In genomic region chr6:143441680-143442359, GRCh38 we compare ENCODE assay signal across 19 cellular contexts. TPM values are rescaled to one million over a fixed set of nuclear protein-coding genes. Genes with fewer than 3 reads are reported as not detected.
DNase-seq lines count a peak whose midpoint lies in the region; ATAC-seq and TF ChIP-seq lines count a peak whose summit lies in the region.
"Had no signal": no experiment of that assay in that cellular context is flagged by ENCODE, and none has a peak within 500 bp of the region (broad histone marks: within the 10 kb centered on the region; RNA-seq: fewer than 3 reads in every experiment).

No MANE protein-coding gene starts in this region.

- TF ChIP-seq CTCF in cardiac fibroblast (IDR thresholded peaks at IDR 0.05; ENCODE audit: low read depth, low read length) (no peak), GM20000 (IDR thresholded peaks at IDR 0.05; ENCODE audit: extremely low read depth, missing control alignments) (no peak)

- POLR2A ChIA-PET in activated CD4-positive, alpha-beta memory T cell treated with anti-CD3 and anti-CD28 coated beads for 36 hours (lab: Charles Lee): interaction anchor here (1.5 kb wide), 1 partner anchor 9 kb away, joined by 8 read pairs; the partner anchor contains the start of genes ADAT2 and PEX3

- H3K36me3 Mint-ChIP-seq in activated CD4-positive, alpha-beta memory T cell treated with anti-CD3 and anti-CD28 coated beads for 36 hours: peaks cover 39% of the 10 kb centered on the region

- H3K9me3 Mint-ChIP-seq in activated CD4-positive, alpha-beta memory T cell treated with anti-CD3 and anti-CD28 coated beads for 36 hours: no peaks in the 10 kb centered on the region

- DNase-seq in stimulated activated CD4-positive, alpha-beta T cell treated with anti-CD3 and anti-CD28 coated beads, Interleukin-4, amount 100 ng/mL, for 24 hours: peak; percentile 10
- no peak for DNase-seq in stimulated activated CD4-positive, alpha-beta T cell treated with anti-CD3 and anti-CD28 coated beads, Interleukin-1b, Interleukin-23, amount 100 ng/mL, for 48 hours
- no peak for DNase-seq in activated CD4-positive, alpha-beta memory T cell treated with anti-CD3 and anti-CD28 coated beads for 36 hours
- DNase-seq in cardiac fibroblast (ENCODE audit: low read depth in 2 of 2) (peak; percentile 33 to 79), stromal cell of bone marrow (ENCODE audit: low read depth) (peak; percentile 67), ACHN (no peak), GM20000 (ENCODE audit: low spot score) (no peak)
- DNase-seq: BE2C, cerebellar nuclear complex, DMS53, heart left ventricle, KBM-7, NCI-H187 treated with DMSO at 0.1 percent for 48 hours, NCI-H510A, PC-9, posterior cingulate gyrus, WERI-Rb-1 had no signal

- no peak overlapping the region for H3K4me3 Mint-ChIP-seq in activated CD4-positive, alpha-beta memory T cell treated with anti-CD3 and anti-CD28 coated beads for 36 hours

- peaks cover 43% of the 10 kb centered on the region for H3K4me1 Mint-ChIP-seq in activated CD4-positive, alpha-beta memory T cell treated with anti-CD3 and anti-CD28 coated beads for 36 hours (ENCODE audit: low read depth)

- intact Hi-C loops in activated CD4-positive, alpha-beta memory T cell treated with anti-CD3 and anti-CD28 coated beads for 36 hours (cut with micrococcal nuclease): loop anchor here (1.0 to 10.0 kb wide), 3 partner anchors 8 to 307 kb away; partner anchors contain the start of genes ADAT2, FUCA2 and PEX3

- no peaks in the 10 kb centered on the region for H3K27me3 Mint-ChIP-seq in activated CD4-positive, alpha-beta memory T cell treated with anti-CD3 and anti-CD28 coated beads for 36 hours

- in situ Hi-C loops in ACHN (cut with HindIII; ENCODE audit: low pct_ligation_motif_present, low pct_unique_long_range_greater_than_20kb, low sequenced_read_pairs): no loop called here

- H3K27ac Mint-ChIP-seq in activated CD4-positive, alpha-beta memory T cell treated with anti-CD3 and anti-CD28 coated beads for 36 hours: peak overlapping the region; percentile 54

- no peak for ATAC-seq in GM21367 (IDR thresholded peaks at IDR 0.05; ENCODE audit: unreplicated experiment)
- ATAC-seq: heart left ventricle had no signal

- no peak overlapping the region for H3K4me3 ChIP-seq in cardiac fibroblast (replicated peaks in 1 of 2; ENCODE audit: low read depth in 2 of 2, low read length in 2 of 2)
- H3K4me3 ChIP-seq: HAP-1, heart left ventricle, PC-9 had no signal

- CTCF ChIA-PET in activated CD4-positive, alpha-beta memory T cell treated with anti-CD3 and anti-CD28 coated beads for 36 hours (lab: Charles Lee): interaction anchor here (0.6 to 1.2 kb wide), 4 partner anchors 9 to 749 kb away, joined by 3 to 6 read pairs (median 3); partner anchors contain the start of genes ADAT2, FUCA2 and PEX3

RNA-seq across cellular contexts. Expression of gene ADAT2, which starts 8.7 kb away (rescaled TPM):
- 10 to 100 TPM; 26.0 to 27.0 TPM for total RNA-seq in activated CD4-positive, alpha-beta memory T cell treated with anti-CD3 and anti-CD28 coated beads for 36 hours

RNA-seq across cellular contexts. Expression of gene PEX3, which starts 8.8 kb away (rescaled TPM):
- total RNA-seq in activated CD4-positive, alpha-beta memory T cell treated with anti-CD3 and anti-CD28 coated beads for 36 hours: 10 to 100 TPM; 19.7 to 21.1 TPM

Comparison
In these comparisons a context has a peak if more than half of its experiments do, and no peak if none do; other contexts are left out.
1. DNase-seq: peak in stimulated activated CD4-positive, alpha-beta T cell treated with anti-CD3 and anti-CD28 coated beads, Interleukin-4, amount 100 ng/mL, for 24 hours (single experiment), cardiac fibroblast (2 of 2) and stromal cell of bone marrow (single experiment); none in stimulated activated CD4-positive, alpha-beta T cell treated with anti-CD3 and anti-CD28 coated beads, Interleukin-1b, Interleukin-23, amount 100 ng/mL, for 48 hours (single experiment), activated CD4-positive, alpha-beta memory T cell treated with anti-CD3 and anti-CD28 coated beads for 36 hours (single experiment), ACHN (single experiment) and GM20000 (single experiment).